In the genomic region with DNA sequence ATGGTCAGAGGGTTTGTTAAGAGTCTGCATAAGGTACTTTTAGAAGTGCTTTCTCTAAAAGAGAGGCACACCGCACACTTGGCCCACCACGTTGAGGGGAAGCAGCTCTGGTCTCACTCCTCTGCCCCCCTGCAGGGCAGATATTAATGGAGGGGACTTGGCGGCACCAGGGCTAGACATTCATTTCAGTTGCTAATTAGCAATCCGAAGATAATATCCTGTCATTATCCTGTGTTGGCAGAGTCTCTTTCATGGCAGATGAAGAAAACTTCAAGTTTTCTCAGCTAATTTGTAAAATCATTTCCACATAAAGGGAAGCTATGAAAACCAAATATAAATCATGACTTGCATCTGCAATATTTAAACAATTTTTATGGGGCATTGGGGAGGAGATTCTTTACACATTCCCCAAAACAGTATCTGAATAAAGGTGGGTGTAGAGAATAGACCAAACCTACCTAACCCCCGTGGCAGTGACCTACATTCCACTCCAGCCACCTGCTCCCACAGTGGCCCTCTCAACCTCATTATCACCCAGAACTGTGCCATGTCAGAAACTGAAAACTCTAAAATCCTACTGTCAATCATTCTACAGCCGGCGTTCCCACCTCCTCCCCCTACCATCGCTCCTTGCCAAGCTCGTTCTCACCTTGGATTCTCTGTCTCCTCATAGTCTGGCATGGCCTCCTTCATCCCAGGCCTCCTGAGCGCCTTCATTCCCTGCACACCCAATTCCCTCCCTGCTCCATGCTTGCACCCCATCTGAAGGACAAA, we compare ENCODE assay signal across 24 cellular contexts.
"Had no signal": no experiment of that assay in that cellular context is flagged by ENCODE, and none has a peak within 500 bp of the region (broad histone marks: within the 10 kb centered on the region; RNA-seq: fewer than 3 reads in every experiment).

No MANE protein-coding gene starts in this region.

- H3K9ac ChIP-seq: parathyroid adenoma had no signal

- H3K4me1 ChIP-seq: left ventricle myocardium inferior, lower lobe of right lung, prostate gland, right lobe of liver, spleen, transverse colon had no signal

- H3K27ac ChIP-seq: epithelial cell of prostate, esophagus squamous epithelium, gastroesophageal sphincter, left ventricle myocardium inferior, lower lobe of right lung, parathyroid adenoma, prostate gland, right lobe of liver, spleen, thoracic aorta, transverse colon had no signal

- FAIRE-seq: colon had no signal

- H3K27me3 ChIP-seq: esophagus squamous epithelium, gastroesophageal sphincter, right lobe of liver, spleen, transverse colon had no signal

- H3K79me2 ChIP-seq: parathyroid adenoma had no signal

- ATAC-seq: effector memory CD8-positive, alpha-beta T cell; gastroesophageal sphincter; lower lobe of right lung; right lobe of liver; stimulated activated naive B cell treated with anti-CD40 and anti-IgM and Interleukin-4, amounts not matched to agents 10 μg/mL and 1 μg/mL and 100 μg/mL, for 72 hours; stimulated activated naive CD8-positive, alpha-beta T cell treated with anti-CD3 and anti-CD28 coated beads, Interleukin-15, amount 100 ng/mL, for 72 hours had no signal

- H3K9me3 ChIP-seq: esophagus squamous epithelium, gastroesophageal sphincter, left ventricle myocardium inferior, lower lobe of right lung, prostate gland, right lobe of liver, spleen, thoracic aorta, transverse colon had no signal

- H3K36me3 ChIP-seq: esophagus squamous epithelium, gastroesophageal sphincter, left ventricle myocardium inferior, lower lobe of right lung, prostate gland, right lobe of liver, spleen, thoracic aorta, transverse colon had no signal

- H2AFZ ChIP-seq: parathyroid adenoma had no signal

- H3K4me3 ChIP-seq: esophagus squamous epithelium, gastroesophageal sphincter, left ventricle myocardium inferior, lower lobe of right lung, prostate gland, right lobe of liver, spleen, thoracic aorta, transverse colon had no signal

- DNase-seq: effector memory CD8-positive, alpha-beta T cell; esophagus squamous epithelium; foreskin fibroblast; glutamatergic neuron; islet precursor cell; left ventricle myocardium inferior; lower lobe of right lung; naive B cell; occipital lobe; retina; right lobe of liver; spleen; stimulated activated CD4-positive, alpha-beta T cell treated with anti-CD3 and anti-CD28 coated beads, Interleukin-15, amount 100 ng/mL, for 24 hours; stimulated activated CD4-positive, alpha-beta T cell treated with anti-CD3 and anti-CD28 coated beads, Interleukin-1b, Interleukin-23, amount 100 ng/mL, for 48 hours; stimulated activated CD4-positive, alpha-beta T cell treated with anti-CD3 and anti-CD28 coated beads, Interleukin-4, amount 100 ng/mL, for 4 hours; stimulated activated naive B cell treated with anti-CD40 and anti-IgM and Interleukin-4, amounts not matched to agents 10 μg/mL and 1 μg/mL and 100 μg/mL, for 72 hours; stimulated activated naive CD8-positive, alpha-beta T cell treated with anti-CD3 and anti-CD28 coated beads, Interleukin-15, amount 100 ng/mL, for 72 hours; transverse colon had no signal
